In genomic region chr10:121580276-121581116, GRCh38 we compare ENCODE assay signal across 1 cellular context.
TF ChIP-seq lines count a peak whose summit lies in the region.

No MANE protein-coding gene starts in this region.

TF ChIP-seq in H1, 55 proteins besides CTCF, POLR2A, EP300 and RAD21 (continued from another document):
- no peak for TF ChIP-seq CHD7 (IDR thresholded peaks at IDR 0.05; ENCODE audit: insufficient replicate concordance, low read length)
- no peak for TF ChIP-seq MAFK (IDR thresholded peaks at IDR 0.05; ENCODE audit: low read depth, low read length)
- TF ChIP-seq BCL11A (IDR thresholded peaks at IDR 0.05; ENCODE audit: low read depth in 2 of 2, low read length in 2 of 2), result no peak
- TF ChIP-seq ATF3 (IDR thresholded peaks at IDR 0.05; ENCODE audit: insufficient read depth, low read depth, low read length), result no peak
- TF ChIP-seq TAF1 (IDR thresholded peaks at IDR 0.05; ENCODE audit: low read depth, low read length), result peak; percentile 60; the same call in 1 of the 2 replicates
- no peak for TF ChIP-seq KDM1A (IDR thresholded peaks at IDR 0.05; ENCODE audit: borderline replicate concordance, low read length)
- TF ChIP-seq SIN3A (conservative IDR thresholded peaks at IDR 0.05 in 1 of 2, IDR thresholded peaks at IDR 0.05 in 1 of 2; ENCODE audit: low read depth in 1 of 2, low read length in 2 of 2), result peak; percentile 88 to 94; a peak in 3 of 4 replicates
- no peak for TF ChIP-seq SP2 (IDR thresholded peaks at IDR 0.05; ENCODE audit: low read length)
- 0 out of 2 replicates have a peak, but pooled peaks have one; percentile 13 for TF ChIP-seq TEAD4 (IDR thresholded peaks at IDR 0.05; ENCODE audit: low read depth, low read length)
- no peak for TF ChIP-seq NRF1 (IDR thresholded peaks at IDR 0.05; ENCODE audit: low read depth, low read length)
- no peak for TF ChIP-seq JUND (IDR thresholded peaks at IDR 0.05; ENCODE audit: low read length)
- no peak for TF ChIP-seq RNF2 (IDR thresholded peaks at IDR 0.05; ENCODE audit: borderline replicate concordance, low read depth, low read length, missing control alignments, poor library complexity, severe bottlenecking)
- TF ChIP-seq TBP (IDR thresholded peaks at IDR 0.05; ENCODE audit: low read depth, low read length), result peak; percentile 23; the same call in 1 of the 2 replicates
- 0 out of 2 replicates have a peak, but pooled peaks have one; percentile 22 for TF ChIP-seq CREB1 (IDR thresholded peaks at IDR 0.05)
- TF ChIP-seq GABPA (IDR thresholded peaks at IDR 0.05; ENCODE audit: borderline replicate concordance, insufficient read depth, low read length), result 0 out of 2 replicates have a peak, but pooled peaks have one; percentile 57
- TF ChIP-seq ZNF274 (IDR thresholded peaks at IDR 0.05; ENCODE audit: borderline replicate concordance, extremely low read depth, low read length), result no peak
- no peak for TF ChIP-seq CTBP2 (IDR thresholded peaks at IDR 0.05; ENCODE audit: borderline replicate concordance, insufficient read depth, insufficient read length, low read length)
- peak; percentile 71; the same call in 1 of the 2 replicates for TF ChIP-seq YY1 (IDR thresholded peaks at IDR 0.05; ENCODE audit: low read depth, low read length)
- TF ChIP-seq SRF (IDR thresholded peaks at IDR 0.05; ENCODE audit: low read depth, low read length), result no peak
- TF ChIP-seq CHD2 (IDR thresholded peaks at IDR 0.05; ENCODE audit: low read length), result no peak
- no peak for TF ChIP-seq CHD1 (IDR thresholded peaks at IDR 0.05; ENCODE audit: low read depth, low read length)
- no peak for TF ChIP-seq EGR1 (IDR thresholded peaks at IDR 0.05; ENCODE audit: borderline replicate concordance, low read depth, low read length)
- TF ChIP-seq SUZ12 (IDR thresholded peaks at IDR 0.05; ENCODE audit: low read length), result no peak
- TF ChIP-seq CEBPB (IDR thresholded peaks at IDR 0.05; ENCODE audit: low read depth, low read length), result no peak
- no peak for TF ChIP-seq SIX5 (IDR thresholded peaks at IDR 0.05; ENCODE audit: low read depth, low read length)
- TF ChIP-seq SAP30 (IDR thresholded peaks at IDR 0.05; ENCODE audit: insufficient read depth, insufficient replicate concordance, low read length), result no peak
- TF ChIP-seq BRCA1 (IDR thresholded peaks at IDR 0.05; ENCODE audit: low read depth, low read length), result no peak
- TF ChIP-seq SP4 (IDR thresholded peaks at IDR 0.05; ENCODE audit: low read length), result no peak
- no peak for TF ChIP-seq JUN (IDR thresholded peaks at IDR 0.05; ENCODE audit: low read depth, low read length)
- TF ChIP-seq GTF2F1 (IDR thresholded peaks at IDR 0.05; ENCODE audit: borderline replicate concordance, low read depth, low read length), result no peak; the same call in 1 of the 2 replicates
- TF ChIP-seq TCF12 (IDR thresholded peaks at IDR 0.05; ENCODE audit: low read depth, low read length), result peak; percentile 97
- TF ChIP-seq USF2 (IDR thresholded peaks at IDR 0.05; ENCODE audit: low read length), result no peak
- no peak for TF ChIP-seq HDAC6 (IDR thresholded peaks at IDR 0.05; ENCODE audit: low read depth, low read length)
- TF ChIP-seq, protein P1, sequence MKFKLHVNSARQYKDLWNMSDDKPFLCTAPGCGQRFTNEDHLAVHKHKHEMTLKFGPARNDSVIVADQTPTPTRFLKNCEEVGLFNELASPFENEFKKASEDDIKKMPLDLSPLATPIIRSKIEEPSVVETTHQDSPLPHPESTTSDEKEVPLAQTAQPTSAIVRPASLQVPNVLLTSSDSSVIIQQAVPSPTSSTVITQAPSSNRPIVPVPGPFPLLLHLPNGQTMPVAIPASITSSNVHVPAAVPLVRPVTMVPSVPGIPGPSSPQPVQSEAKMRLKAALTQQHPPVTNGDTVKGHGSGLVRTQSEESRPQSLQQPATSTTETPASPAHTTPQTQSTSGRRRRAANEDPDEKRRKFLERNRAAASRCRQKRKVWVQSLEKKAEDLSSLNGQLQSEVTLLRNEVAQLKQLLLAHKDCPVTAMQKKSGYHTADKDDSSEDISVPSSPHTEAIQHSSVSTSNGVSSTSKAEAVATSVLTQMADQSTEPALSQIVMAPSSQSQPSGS (IDR thresholded peaks at IDR 0.05; ENCODE audit: low read length), result 0 out of 2 replicates have a peak, but pooled peaks have one; percentile 32
- TF ChIP-seq HDAC2 (IDR thresholded peaks at IDR 0.05; ENCODE audit: borderline replicate concordance in 1 of 2, low read depth in 2 of 2, low read length in 2 of 2), result peak in 1 of 2 experiments; percentile 90; a peak in 2 of 4 replicates
- no peak; the same call in 1 of the 2 replicates for TF ChIP-seq POLR2AphosphoS5 (IDR thresholded peaks at IDR 0.05; ENCODE audit: low read depth, low read length)
- TF ChIP-seq EZH2 (IDR thresholded peaks at IDR 0.05; ENCODE audit: low read depth, low read length, severe bottlenecking), result no peak
- no peak for TF ChIP-seq RXRA (IDR thresholded peaks at IDR 0.05; ENCODE audit: insufficient read depth, low read depth, low read length)
- TF ChIP-seq ASH2L (IDR thresholded peaks at IDR 0.05; ENCODE audit: low read length), result peak; percentile 39
- TF ChIP-seq MAX (IDR thresholded peaks at IDR 0.05), result peak; percentile 47
